In genomic region chr9:72949918-72950325, GRCh38 we compare ENCODE assay signal across 18 cellular contexts. TPM values are rescaled to one million over a fixed set of nuclear protein-coding genes. Genes with fewer than 3 reads are reported as not detected.
DNase-seq lines count a peak whose midpoint lies in the region; ATAC-seq and TF ChIP-seq lines count a peak whose summit lies in the region.
"Had no signal": no experiment of that assay in that cellular context is flagged by ENCODE, and none has a peak within 500 bp of the region (broad histone marks: within the 10 kb centered on the region; RNA-seq: fewer than 3 reads in every experiment).

No MANE protein-coding gene starts in this region.

- no peaks in the 10 kb centered on the region for H3K9me3 ChIP-seq in Peyer's patch
- H3K9me3 ChIP-seq: HAP-1, heart left ventricle had no signal

- no peak for TF ChIP-seq POLR2A in Peyer's patch (IDR thresholded peaks at IDR 0.05)

- H3K27ac ChIP-seq in Peyer's patch, result peak overlapping the region in 2 of 4 donors; percentile 41 to 78

- no peaks in the 10 kb centered on the region for H3K27me3 ChIP-seq in Peyer's patch
- H3K27me3 ChIP-seq: heart left ventricle had no signal

- DNase-seq in Peyer's patch (no peak), foreskin fibroblast (no peak), progenitor cell of endocrine pancreas (ENCODE audit: low spot score, unreplicated experiment) (no peak), type B pancreatic cell (ENCODE audit: extremely low spot score, unreplicated experiment) (no peak), DMS153 treated with DMSO at 0.1 percent for 48 hours (lab: John Stamatoyannopoulos, UW; ENCODE audit: unreplicated experiment) (no peak), omental fat pad (ENCODE audit: low spot score) (no peak), sciatic nerve (ENCODE audit: low spot score) (no peak)
- DNase-seq: amygdala; C1 segment of cervical spinal cord; heart left ventricle; NCI-H1092; NK-92 treated with Interleukin-12 subunit alpha and Interleukin-12 subunit beta, amount 100 ng/mL, for 24 hours; SHP77; stimulated activated CD4-positive, alpha-beta T cell treated with anti-CD3 and anti-CD28 coated beads, Interleukin-4, amount 100 ng/mL, for 4 hours; T-helper 2 cell had no signal

- H3K36me3 ChIP-seq in Peyer's patch, result no peaks in the 10 kb centered on the region
- H3K36me3 ChIP-seq: HAP-1, heart left ventricle had no signal

- H3K9me3 Mint-ChIP-seq in progenitor cell of endocrine pancreas (ENCODE audit: low read depth), result no peaks in the 10 kb centered on the region
- H3K9me3 Mint-ChIP-seq in type B pancreatic cell, result no peaks in the 10 kb centered on the region

- H3K4me3 ChIP-seq in Peyer's patch (peak overlapping the region in 3 of 4 donors; percentile 4 to 55 (median 52)), foreskin fibroblast (ENCODE audit: low read depth in 1 of 2, low read length in 2 of 2) (peak overlapping the region; percentile 44 to 72)
- H3K4me3 ChIP-seq: HAP-1 had no signal

- H3K4me1 ChIP-seq in Peyer's patch, result peaks cover 0 to 30% (median 0%) of the 10 kb centered on the region in 4 donors
- H3K4me1 ChIP-seq: HAP-1 had no signal

- H3K4me1 Mint-ChIP-seq in progenitor cell of endocrine pancreas (ENCODE audit: low read depth) (peaks cover 56% of the 10 kb centered on the region), type B pancreatic cell (ENCODE audit: unreplicated experiment) (peaks cover 19% of the 10 kb centered on the region)

- H3K4me3 Mint-ChIP-seq in progenitor cell of endocrine pancreas (ENCODE audit: low read depth) (peak overlapping the region; percentile 22), type B pancreatic cell (peak overlapping the region; percentile 83)

- peaks cover 5% of the 10 kb centered on the region for H3K27me3 Mint-ChIP-seq in progenitor cell of endocrine pancreas
- H3K27me3 Mint-ChIP-seq in type B pancreatic cell, result peaks cover 6% of the 10 kb centered on the region

- H3K36me3 Mint-ChIP-seq in progenitor cell of endocrine pancreas (ENCODE audit: insufficient read depth) (no peaks in the 10 kb centered on the region), type B pancreatic cell (no peaks in the 10 kb centered on the region)

- TF ChIP-seq CTCF in Peyer's patch (IDR thresholded peaks at IDR 0.05), result no peak
- TF ChIP-seq CTCF in foreskin fibroblast (IDR thresholded peaks at IDR 0.05; ENCODE audit: low read depth, low read length), result no peak
- TF ChIP-seq CTCF in progenitor cell of endocrine pancreas (IDR thresholded peaks at IDR 0.05; ENCODE audit: unreplicated experiment), result no peak
- TF ChIP-seq CTCF in type B pancreatic cell (conservative IDR thresholded peaks at IDR 0.05), result no peak
- no peak for TF ChIP-seq CTCF in omental fat pad (IDR thresholded peaks at IDR 0.05)

- H3K27ac Mint-ChIP-seq in progenitor cell of endocrine pancreas (peak overlapping the region; percentile 3), type B pancreatic cell (no peak overlapping the region)

- ATAC-seq in omental fat pad (ENCODE audit: low FRiP score) (no peak), sciatic nerve (no peak)
- ATAC-seq: esophagus mucosa had no signal

- intact Hi-C loops in sciatic nerve (cut with DNase I), result no loop called here

RNA-seq across cellular contexts. Expression of gene ALDH1A1, which starts 2.9 kb away (rescaled TPM):
- total RNA-seq in Peyer's patch (100 to 1,000 TPM; 184 to 561 (median 251) TPM), progenitor cell of endocrine pancreas (188 and 219 TPM in 2 replicates), type B pancreatic cell (ENCODE audit: low replicate concordance) (242 and 417 TPM in 2 replicates), omental fat pad (100 to 1,000 TPM; 119 to 151 (median 138) TPM), sciatic nerve (277 TPM)
- total RNA-seq: Daoy had no signal
